ENCODE assay signal across 15 cellular contexts in genomic region chr10:4312046-4312835, GRCh38.
DNase-seq lines count a peak whose midpoint lies in the region; ATAC-seq and TF ChIP-seq lines count a peak whose summit lies in the region.
"Had no signal": no experiment of that assay in that cellular context is flagged by ENCODE, and none has a peak within 500 bp of the region (broad histone marks: within the 10 kb centered on the region; RNA-seq: fewer than 3 reads in every experiment).

No MANE protein-coding gene starts in this region.

- no peaks in the 10 kb centered on the region for H3K27me3 ChIP-seq in vagina
- H3K27me3 ChIP-seq: BLaER1 had no signal

- H3K27ac ChIP-seq in vagina = no peak overlapping the region
- H3K27ac ChIP-seq: BLaER1 had no signal

- H3K9me3 ChIP-seq in vagina = no peaks in the 10 kb centered on the region

- no peaks in the 10 kb centered on the region for H3K36me3 ChIP-seq in vagina
- H3K36me3 ChIP-seq: BLaER1 had no signal

- H3K4me3 ChIP-seq in epithelial cell of proximal tubule (ENCODE audit: low read depth, low read length) (no peak overlapping the region), vagina (no peak overlapping the region)
- H3K4me3 ChIP-seq: BLaER1, GM23338 had no signal

- TF ChIP-seq POLR2A in vagina (IDR thresholded peaks at IDR 0.05) = no peak

- intact Hi-C loops in vagina (cut with DNase I) = no loop called here

- no peak for ATAC-seq in HG02571 (IDR thresholded peaks at IDR 0.05; ENCODE audit: unreplicated experiment)
- no peak for ATAC-seq in GM19452 (IDR thresholded peaks at IDR 0.05; ENCODE audit: unreplicated experiment)
- ATAC-seq: GM23338 had no signal

- no peaks in the 10 kb centered on the region for H3K4me1 ChIP-seq in vagina

- no peak for TF ChIP-seq CTCF in epithelial cell of proximal tubule (conservative IDR thresholded peaks at IDR 0.05; ENCODE audit: low read depth, low read length)
- TF ChIP-seq CTCF in vagina (IDR thresholded peaks at IDR 0.05) = no peak

- DNase-seq in M059J (ENCODE audit: low read depth) = peak; percentile 7
- DNase-seq in astrocyte of the hippocampus (ENCODE audit: low read depth, low spot score) = peak; percentile 28
- DNase-seq in epithelial cell of proximal tubule (ENCODE audit: low read depth) = peak; percentile 3
- DNase-seq in renal cortical epithelial cell (ENCODE audit: low read depth) = peak; percentile 59
- DNase-seq in vagina (ENCODE audit: extremely low spot score in 2 of 2) = no peak
- DNase-seq: CD4-positive, alpha-beta memory T cell; GF-D8; HCEC 1CT; NCI-H1105; NCI-H2081; SHP77 had no signal

Comparison
In these comparisons a context has a peak if more than half of its experiments do, and no peak if none do; other contexts are left out.
1. DNase-seq: peak in M059J (single experiment), astrocyte of the hippocampus (single experiment), epithelial cell of proximal tubule (single experiment) and renal cortical epithelial cell (single experiment); none in vagina (0 of 2).